In the genomic region with DNA sequence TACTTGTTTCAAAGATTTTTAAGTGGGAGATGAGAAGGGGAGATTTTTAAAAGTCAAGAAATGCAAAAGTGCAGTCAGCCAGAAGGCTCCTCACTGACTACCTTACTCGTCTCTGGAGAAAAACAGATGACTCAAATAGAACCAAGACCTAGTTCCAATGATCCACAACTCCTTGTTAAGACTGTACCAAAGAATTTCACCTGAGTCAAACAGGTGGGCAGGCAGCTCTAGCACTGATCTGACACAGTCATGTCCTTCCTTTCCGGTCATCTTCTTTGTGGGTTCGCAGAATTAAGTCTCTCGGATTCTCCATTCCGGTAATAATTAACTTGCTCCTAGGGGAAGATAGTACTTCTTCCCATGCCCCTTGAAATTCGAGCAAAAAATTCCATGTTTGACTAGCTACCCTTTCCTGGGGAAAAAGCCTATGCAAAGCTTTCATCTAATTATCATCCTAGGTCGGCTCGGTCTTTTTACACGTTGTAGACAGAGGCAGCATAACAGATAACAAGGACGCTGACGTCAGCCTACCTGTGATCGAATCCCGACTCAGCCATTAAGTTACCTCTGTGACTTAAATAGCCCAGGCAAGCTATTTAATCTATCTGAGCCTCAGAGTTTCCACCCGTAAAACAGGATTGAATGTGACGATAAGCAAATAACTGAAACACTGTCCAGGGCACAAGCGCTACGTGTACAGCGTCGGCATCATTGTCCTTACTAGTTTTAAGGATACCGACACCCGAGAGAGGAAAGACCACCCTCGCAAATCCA, we compare ENCODE assay signal across 8 cellular contexts. TPM values are rescaled to one million over a fixed set of nuclear protein-coding genes. Genes with fewer than 3 reads are reported as not detected.
DNase-seq lines count a peak whose midpoint lies in the region; ATAC-seq and TF ChIP-seq lines count a peak whose summit lies in the region.

No MANE protein-coding gene starts in this region.

- H3K9me3 Mint-ChIP-seq in activated CD4-positive, alpha-beta T cell treated with anti-CD3 and anti-CD28 coated beads, Interleukin-2, amount 10 ng/mL, durations not matched to agents 7 days and 5 days, result peaks cover 3% of the 10 kb centered on the region
- H3K9me3 Mint-ChIP-seq in effector memory CD8-positive, alpha-beta T cell, result no peaks in the 10 kb centered on the region

- peaks cover 14% of the 10 kb centered on the region for H3K27me3 Mint-ChIP-seq in activated CD4-positive, alpha-beta T cell treated with anti-CD3 and anti-CD28 coated beads, Interleukin-2, amount 10 ng/mL, durations not matched to agents 7 days and 5 days
- no peaks in the 10 kb centered on the region for H3K27me3 Mint-ChIP-seq in effector memory CD8-positive, alpha-beta T cell

- no peaks in the 10 kb centered on the region for H3K9me3 ChIP-seq in mucosa of rectum (ENCODE audit: control insufficient read depth in 2 of 2, low read length in 2 of 2)
- no peaks in the 10 kb centered on the region for H3K9me3 ChIP-seq in thoracic aorta

- CTCF ChIA-PET in activated CD4-positive, alpha-beta T cell treated with anti-CD3 and anti-CD28 coated beads, Interleukin-2, amount 10 ng/mL, durations not matched to agents 7 days and 5 days (lab: Charles Lee), result interaction anchor here (0.8 to 1.1 kb wide), 3 partner anchors 11 to 545 kb away, joined by 3 to 4 read pairs (median 3); no protein-coding TSS in a partner anchor

- POLR2A ChIA-PET in activated CD4-positive, alpha-beta T cell treated with anti-CD3 and anti-CD28 coated beads, Interleukin-2, amount 10 ng/mL, durations not matched to agents 7 days and 5 days (lab: Charles Lee), result no interaction called here

- H3K27me3 ChIP-seq in mucosa of rectum (ENCODE audit: control insufficient read depth in 2 of 2, insufficient read depth in 2 of 2, low read length in 2 of 2) (no peaks in the 10 kb centered on the region), thoracic aorta (replicated peaks; ENCODE audit: insufficient read depth) (no peaks in the 10 kb centered on the region)

- H3K27ac ChIP-seq in mucosa of rectum (ENCODE audit: low read depth in 2 of 2, low read length in 2 of 2), result peak overlapping the region; percentile 97 to 99
- H3K27ac ChIP-seq in thoracic aorta, result peak overlapping the region; percentile 90 to 92

- peak; percentile 43 for ATAC-seq in effector memory CD8-positive, alpha-beta T cell (replicated peaks)
- no peak for ATAC-seq in thoracic aorta (ENCODE audit: insufficient number of reproducible peaks, low FRiP score, low read depth)
- no peak for ATAC-seq in HG03378 (IDR thresholded peaks at IDR 0.05; ENCODE audit: unreplicated experiment)
- ATAC-seq in GM18520 (IDR thresholded peaks at IDR 0.05; ENCODE audit: unreplicated experiment), result no peak

- H3K4me3 ChIP-seq in Jurkat, Clone E6-1 (ENCODE audit: low read length), result peak overlapping the region; percentile 69
- H3K4me3 ChIP-seq in mucosa of rectum (ENCODE audit: low read length in 2 of 2), result peak overlapping the region; percentile 88 to 97
- peak overlapping the region; percentile 90 for H3K4me3 ChIP-seq in thoracic aorta

- H3K4me3 Mint-ChIP-seq in activated CD4-positive, alpha-beta T cell treated with anti-CD3 and anti-CD28 coated beads, Interleukin-2, amount 10 ng/mL, durations not matched to agents 7 days and 5 days, result peak overlapping the region; percentile 92
- peak overlapping the region; percentile 92 to 96 for H3K4me3 Mint-ChIP-seq in effector memory CD8-positive, alpha-beta T cell

- peaks cover 6 to 28% of the 10 kb centered on the region in 2 donors for H3K4me1 ChIP-seq in mucosa of rectum (ENCODE audit: control insufficient read depth in 2 of 2, insufficient read depth in 2 of 2, low read length in 2 of 2)
- H3K4me1 ChIP-seq in thoracic aorta (ENCODE audit: control insufficient read depth in 1 of 2, low read depth in 2 of 2), result peaks cover 13 to 21% of the 10 kb centered on the region in 2 donors

- TF ChIP-seq CTCF in thoracic aorta (IDR thresholded peaks at IDR 0.05), result no peak

- peak overlapping the region; percentile 95 to 98 for H3K9ac ChIP-seq in mucosa of rectum (ENCODE audit: low read depth in 1 of 2, low read length in 2 of 2)

- peak overlapping the region; percentile 97 for H3K27ac Mint-ChIP-seq in activated CD4-positive, alpha-beta T cell treated with anti-CD3 and anti-CD28 coated beads, Interleukin-2, amount 10 ng/mL, durations not matched to agents 7 days and 5 days
- H3K27ac Mint-ChIP-seq in effector memory CD8-positive, alpha-beta T cell, result peak overlapping the region; percentile 99 to 100

- H3K4me1 Mint-ChIP-seq in activated CD4-positive, alpha-beta T cell treated with anti-CD3 and anti-CD28 coated beads, Interleukin-2, amount 10 ng/mL, durations not matched to agents 7 days and 5 days, result peaks cover 55% of the 10 kb centered on the region
- H3K4me1 Mint-ChIP-seq in effector memory CD8-positive, alpha-beta T cell (ENCODE audit: low read depth in 2 of 2), result peaks cover 27 to 40% of the 10 kb centered on the region in 2 donors

- peak; percentile 50 for DNase-seq in ELR (ENCODE audit: low read depth)
- DNase-seq in Jurkat, Clone E6-1 (ENCODE audit: low read depth, low spot score), result peak; percentile 23
- DNase-seq in activated CD4-positive, alpha-beta T cell treated with anti-CD3 and anti-CD28 coated beads, Interleukin-2, amount 10 ng/mL, durations not matched to agents 7 days and 5 days, result peak; percentile 72
- DNase-seq in effector memory CD8-positive, alpha-beta T cell, result peak; percentile 42 to 59 (median 52)
- DNase-seq in thoracic aorta (ENCODE audit: low spot score), result no peak

- H3K36me3 Mint-ChIP-seq in activated CD4-positive, alpha-beta T cell treated with anti-CD3 and anti-CD28 coated beads, Interleukin-2, amount 10 ng/mL, durations not matched to agents 7 days and 5 days (ENCODE audit: low read depth), result peaks cover 39% of the 10 kb centered on the region
- H3K36me3 Mint-ChIP-seq in effector memory CD8-positive, alpha-beta T cell (ENCODE audit: insufficient read depth), result peaks cover 42% of the 10 kb centered on the region

- H3K36me3 ChIP-seq in mucosa of rectum (ENCODE audit: control insufficient read depth in 2 of 2, insufficient read depth in 2 of 2, low read length in 2 of 2) (peaks cover 8 to 12% of the 10 kb centered on the region in 2 donors), thoracic aorta (peaks cover 2% of the 10 kb centered on the region)

RNA-seq across cellular contexts. Expression of gene SELENOK, which starts 0.7 kb away (rescaled TPM):
- 93.7 TPM for polyA plus RNA-seq in Jurkat, Clone E6-1 (2012; ENCODE audit: insufficient read depth, insufficient read length)
- total RNA-seq in activated CD4-positive, alpha-beta T cell treated with anti-CD3 and anti-CD28 coated beads, Interleukin-2, amount 10 ng/mL, durations not matched to agents 7 days and 5 days, result 10 to 100 TPM; 39.8 to 48.0 TPM
- 10 to 100 TPM; 22.6 to 36.8 TPM for total RNA-seq in thoracic aorta

RNA-seq across cellular contexts. Expression of gene ACTR8, which starts 9.0 kb away (rescaled TPM):
- 27.9 TPM for polyA plus RNA-seq in Jurkat, Clone E6-1 (2012; ENCODE audit: insufficient read depth, insufficient read length)
- 10 to 100 TPM; 35.2 to 39.9 TPM for total RNA-seq in activated CD4-positive, alpha-beta T cell treated with anti-CD3 and anti-CD28 coated beads, Interleukin-2, amount 10 ng/mL, durations not matched to agents 7 days and 5 days
- total RNA-seq in thoracic aorta, result 10 to 100 TPM; 13.1 to 22.8 TPM

RNA-seq across cellular contexts. Expression of gene IL17RB, which starts 44.5 kb away (rescaled TPM):
- not detected for polyA plus RNA-seq in Jurkat, Clone E6-1 (2012; ENCODE audit: insufficient read depth, insufficient read length)
- 1 to 10 TPM; 2.9 to 3.7 TPM for total RNA-seq in activated CD4-positive, alpha-beta T cell treated with anti-CD3 and anti-CD28 coated beads, Interleukin-2, amount 10 ng/mL, durations not matched to agents 7 days and 5 days
- total RNA-seq in thoracic aorta, result 1 to 10 TPM in 1 of 2 donors, not detected in 1; 2.3 TPM

RNA-seq across cellular contexts. Expression of gene CHDH, which starts 44.7 kb away (rescaled TPM):
- not detected for polyA plus RNA-seq in Jurkat, Clone E6-1 (2012; ENCODE audit: insufficient read depth, insufficient read length)
- total RNA-seq in activated CD4-positive, alpha-beta T cell treated with anti-CD3 and anti-CD28 coated beads, Interleukin-2, amount 10 ng/mL, durations not matched to agents 7 days and 5 days, result under 1 TPM; 0.40 to 0.79 TPM
- 1 to 10 TPM in 1 of 2 donors, under 1 TPM in 1; 0.68 to 8.4 TPM for total RNA-seq in thoracic aorta
